In the genomic region with DNA sequence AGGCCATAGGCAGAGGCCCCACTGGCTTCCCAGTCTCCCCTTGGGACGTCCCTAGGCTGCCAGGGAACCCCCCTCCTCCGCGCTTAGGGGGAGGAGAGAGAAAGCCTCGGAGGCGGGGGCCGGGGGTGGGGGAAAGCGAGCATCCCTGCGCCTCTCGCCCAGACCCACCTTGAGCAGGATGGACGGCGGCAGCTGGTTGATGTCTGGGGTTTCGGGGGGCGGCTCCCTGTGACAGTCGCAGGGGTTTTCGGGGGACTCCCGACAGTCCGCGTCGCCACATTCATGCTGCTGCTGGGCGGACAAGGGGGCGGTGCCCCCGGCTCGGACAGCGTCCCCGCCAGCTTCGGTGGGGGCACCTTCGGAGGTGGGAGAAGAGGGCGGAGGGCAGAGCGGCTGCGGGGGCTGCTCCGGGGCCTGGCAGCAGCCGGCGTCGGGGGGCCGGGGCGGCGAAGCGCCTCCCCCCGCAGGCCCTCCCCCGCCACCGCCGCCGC, we compare ENCODE assay signal across 1 cellular context.
TF ChIP-seq lines count a peak whose summit lies in the region.

No MANE protein-coding gene starts in this region.

TF ChIP-seq in HepG2, 621 proteins besides CTCF, POLR2A, EP300 and RAD21 (continued from another document and continues in another):
- TF ChIP-seq, protein P1, sequence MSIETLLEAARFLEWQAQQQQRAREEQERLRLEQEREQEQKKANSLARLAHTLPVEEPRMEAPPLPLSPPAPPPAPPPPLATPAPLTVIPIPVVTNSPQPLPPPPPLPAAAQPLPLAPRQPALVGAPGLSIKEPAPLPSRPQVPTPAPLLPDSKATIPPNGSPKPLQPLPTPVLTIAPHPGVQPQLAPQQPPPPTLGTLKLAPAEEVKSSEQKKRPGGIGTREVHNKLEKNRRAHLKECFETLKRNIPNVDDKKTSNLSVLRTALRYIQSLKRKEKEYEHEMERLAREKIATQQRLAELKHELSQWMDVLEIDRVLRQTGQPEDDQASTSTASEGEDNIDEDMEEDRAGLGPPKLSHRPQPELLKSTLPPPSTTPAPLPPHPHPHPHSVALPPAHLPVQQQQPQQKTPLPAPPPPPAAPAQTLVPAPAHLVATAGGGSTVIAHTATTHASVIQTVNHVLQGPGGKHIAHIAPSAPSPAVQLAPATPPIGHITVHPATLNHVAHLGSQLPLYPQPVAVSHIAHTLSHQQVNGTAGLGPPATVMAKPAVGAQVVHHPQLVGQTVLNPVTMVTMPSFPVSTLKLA (IDR thresholded peaks at IDR 0.05): no peak
- TF ChIP-seq HES4 (CRISPR knock-in tag; IDR thresholded peaks at IDR 0.05; ENCODE audit: borderline replicate concordance): no peak; the same call in 1 of the 2 replicates
- TF ChIP-seq ZNF850 (CRISPR knock-in tag; conservative IDR thresholded peaks at IDR 0.05): no peak
- TF ChIP-seq KMT2A (CRISPR knock-in tag; IDR thresholded peaks at IDR 0.05): no peak
- no peak for TF ChIP-seq ZNF629 (CRISPR knock-in tag; conservative IDR thresholded peaks at IDR 0.05)
- TF ChIP-seq, protein P2, sequence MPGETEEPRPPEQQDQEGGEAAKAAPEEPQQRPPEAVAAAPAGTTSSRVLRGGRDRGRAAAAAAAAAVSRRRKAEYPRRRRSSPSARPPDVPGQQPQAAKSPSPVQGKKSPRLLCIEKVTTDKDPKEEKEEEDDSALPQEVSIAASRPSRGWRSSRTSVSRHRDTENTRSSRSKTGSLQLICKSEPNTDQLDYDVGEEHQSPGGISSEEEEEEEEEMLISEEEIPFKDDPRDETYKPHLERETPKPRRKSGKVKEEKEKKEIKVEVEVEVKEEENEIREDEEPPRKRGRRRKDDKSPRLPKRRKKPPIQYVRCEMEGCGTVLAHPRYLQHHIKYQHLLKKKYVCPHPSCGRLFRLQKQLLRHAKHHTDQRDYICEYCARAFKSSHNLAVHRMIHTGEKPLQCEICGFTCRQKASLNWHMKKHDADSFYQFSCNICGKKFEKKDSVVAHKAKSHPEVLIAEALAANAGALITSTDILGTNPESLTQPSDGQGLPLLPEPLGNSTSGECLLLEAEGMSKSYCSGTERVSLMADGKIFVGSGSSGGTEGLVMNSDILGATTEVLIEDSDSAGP (CRISPR knock-in tag; IDR thresholded peaks at IDR 0.05; ENCODE audit: borderline replicate concordance): no peak
- TF ChIP-seq, protein P3, sequence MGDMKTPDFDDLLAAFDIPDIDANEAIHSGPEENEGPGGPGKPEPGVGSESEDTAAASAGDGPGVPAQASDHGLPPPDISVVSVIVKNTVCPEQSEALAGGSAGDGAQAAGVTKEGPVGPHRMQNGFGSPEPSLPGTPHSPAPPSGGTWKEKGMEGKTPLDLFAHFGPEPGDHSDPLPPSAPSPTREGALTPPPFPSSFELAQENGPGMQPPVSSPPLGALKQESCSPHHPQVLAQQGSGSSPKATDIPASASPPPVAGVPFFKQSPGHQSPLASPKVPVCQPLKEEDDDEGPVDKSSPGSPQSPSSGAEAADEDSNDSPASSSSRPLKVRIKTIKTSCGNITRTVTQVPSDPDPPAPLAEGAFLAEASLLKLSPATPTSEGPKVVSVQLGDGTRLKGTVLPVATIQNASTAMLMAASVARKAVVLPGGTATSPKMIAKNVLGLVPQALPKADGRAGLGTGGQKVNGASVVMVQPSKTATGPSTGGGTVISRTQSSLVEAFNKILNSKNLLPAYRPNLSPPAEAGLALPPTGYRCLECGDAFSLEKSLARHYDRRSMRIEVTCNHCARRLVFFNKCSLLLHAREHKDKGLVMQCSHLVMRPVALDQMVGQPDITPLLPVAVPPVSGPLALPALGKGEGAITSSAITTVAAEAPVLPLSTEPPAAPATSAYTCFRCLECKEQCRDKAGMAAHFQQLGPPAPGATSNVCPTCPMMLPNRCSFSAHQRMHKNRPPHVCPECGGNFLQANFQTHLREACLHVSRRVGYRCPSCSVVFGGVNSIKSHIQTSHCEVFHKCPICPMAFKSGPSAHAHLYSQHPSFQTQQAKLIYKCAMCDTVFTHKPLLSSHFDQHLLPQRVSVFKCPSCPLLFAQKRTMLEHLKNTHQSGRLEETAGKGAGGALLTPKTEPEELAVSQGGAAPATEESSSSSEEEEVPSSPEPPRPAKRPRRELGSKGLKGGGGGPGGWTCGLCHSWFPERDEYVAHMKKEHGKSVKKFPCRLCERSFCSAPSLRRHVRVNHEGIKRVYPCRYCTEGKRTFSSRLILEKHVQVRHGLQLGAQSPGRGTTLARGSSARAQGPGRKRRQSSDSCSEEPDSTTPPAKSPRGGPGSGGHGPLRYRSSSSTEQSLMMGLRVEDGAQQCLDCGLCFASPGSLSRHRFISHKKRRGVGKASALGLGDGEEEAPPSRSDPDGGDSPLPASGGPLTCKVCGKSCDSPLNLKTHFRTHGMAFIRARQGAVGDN (CRISPR knock-in tag; IDR thresholded peaks at IDR 0.05): no peak
- TF ChIP-seq NFIC (IDR thresholded peaks at IDR 0.05; ENCODE audit: low read length): no peak
- no peak for TF ChIP-seq ZNF253 (CRISPR knock-in tag; IDR thresholded peaks at IDR 0.05; ENCODE audit: borderline replicate concordance)
- TF ChIP-seq ZNF451 (CRISPR knock-in tag; IDR thresholded peaks at IDR 0.05): no peak
- no peak for TF ChIP-seq HNF4A (CRISPR knock-in tag; IDR thresholded peaks at IDR 0.05)
- TF ChIP-seq, protein P4, sequence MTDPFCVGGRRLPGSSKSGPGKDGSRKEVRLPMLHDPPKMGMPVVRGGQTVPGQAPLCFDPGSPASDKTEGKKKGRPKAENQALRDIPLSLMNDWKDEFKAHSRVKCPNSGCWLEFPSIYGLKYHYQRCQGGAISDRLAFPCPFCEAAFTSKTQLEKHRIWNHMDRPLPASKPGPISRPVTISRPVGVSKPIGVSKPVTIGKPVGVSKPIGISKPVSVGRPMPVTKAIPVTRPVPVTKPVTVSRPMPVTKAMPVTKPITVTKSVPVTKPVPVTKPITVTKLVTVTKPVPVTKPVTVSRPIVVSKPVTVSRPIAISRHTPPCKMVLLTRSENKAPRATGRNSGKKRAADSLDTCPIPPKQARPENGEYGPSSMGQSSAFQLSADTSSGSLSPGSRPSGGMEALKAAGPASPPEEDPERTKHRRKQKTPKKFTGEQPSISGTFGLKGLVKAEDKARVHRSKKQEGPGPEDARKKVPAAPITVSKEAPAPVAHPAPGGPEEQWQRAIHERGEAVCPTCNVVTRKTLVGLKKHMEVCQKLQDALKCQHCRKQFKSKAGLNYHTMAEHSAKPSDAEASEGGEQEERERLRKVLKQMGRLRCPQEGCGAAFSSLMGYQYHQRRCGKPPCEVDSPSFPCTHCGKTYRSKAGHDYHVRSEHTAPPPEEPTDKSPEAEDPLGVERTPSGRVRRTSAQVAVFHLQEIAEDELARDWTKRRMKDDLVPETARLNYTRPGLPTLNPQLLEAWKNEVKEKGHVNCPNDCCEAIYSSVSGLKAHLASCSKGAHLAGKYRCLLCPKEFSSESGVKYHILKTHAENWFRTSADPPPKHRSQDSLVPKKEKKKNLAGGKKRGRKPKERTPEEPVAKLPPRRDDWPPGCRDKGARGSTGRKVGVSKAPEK (CRISPR knock-in tag; IDR thresholded peaks at IDR 0.05; ENCODE audit: borderline replicate concordance): no peak
- no peak for TF ChIP-seq MEIS1 (CRISPR knock-in tag; IDR thresholded peaks at IDR 0.05; ENCODE audit: borderline replicate concordance)
- TF ChIP-seq, protein P5, sequence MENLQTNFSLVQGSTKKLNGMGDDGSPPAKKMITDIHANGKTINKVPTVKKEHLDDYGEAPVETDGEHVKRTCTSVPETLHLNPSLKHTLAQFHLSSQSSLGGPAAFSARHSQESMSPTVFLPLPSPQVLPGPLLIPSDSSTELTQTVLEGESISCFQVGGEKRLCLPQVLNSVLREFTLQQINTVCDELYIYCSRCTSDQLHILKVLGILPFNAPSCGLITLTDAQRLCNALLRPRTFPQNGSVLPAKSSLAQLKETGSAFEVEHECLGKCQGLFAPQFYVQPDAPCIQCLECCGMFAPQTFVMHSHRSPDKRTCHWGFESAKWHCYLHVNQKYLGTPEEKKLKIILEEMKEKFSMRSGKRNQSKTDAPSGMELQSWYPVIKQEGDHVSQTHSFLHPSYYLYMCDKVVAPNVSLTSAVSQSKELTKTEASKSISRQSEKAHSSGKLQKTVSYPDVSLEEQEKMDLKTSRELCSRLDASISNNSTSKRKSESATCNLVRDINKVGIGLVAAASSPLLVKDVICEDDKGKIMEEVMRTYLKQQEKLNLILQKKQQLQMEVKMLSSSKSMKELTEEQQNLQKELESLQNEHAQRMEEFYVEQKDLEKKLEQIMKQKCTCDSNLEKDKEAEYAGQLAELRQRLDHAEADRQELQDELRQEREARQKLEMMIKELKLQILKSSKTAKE (CRISPR knock-in tag; IDR thresholded peaks at IDR 0.05; ENCODE audit: borderline replicate concordance): no peak
- TF ChIP-seq HOXA7 (CRISPR knock-in tag; IDR thresholded peaks at IDR 0.05): no peak
- TF ChIP-seq ZFX (CRISPR knock-in tag; IDR thresholded peaks at IDR 0.05; ENCODE audit: low read depth): no peak
- TF ChIP-seq, protein P6, sequence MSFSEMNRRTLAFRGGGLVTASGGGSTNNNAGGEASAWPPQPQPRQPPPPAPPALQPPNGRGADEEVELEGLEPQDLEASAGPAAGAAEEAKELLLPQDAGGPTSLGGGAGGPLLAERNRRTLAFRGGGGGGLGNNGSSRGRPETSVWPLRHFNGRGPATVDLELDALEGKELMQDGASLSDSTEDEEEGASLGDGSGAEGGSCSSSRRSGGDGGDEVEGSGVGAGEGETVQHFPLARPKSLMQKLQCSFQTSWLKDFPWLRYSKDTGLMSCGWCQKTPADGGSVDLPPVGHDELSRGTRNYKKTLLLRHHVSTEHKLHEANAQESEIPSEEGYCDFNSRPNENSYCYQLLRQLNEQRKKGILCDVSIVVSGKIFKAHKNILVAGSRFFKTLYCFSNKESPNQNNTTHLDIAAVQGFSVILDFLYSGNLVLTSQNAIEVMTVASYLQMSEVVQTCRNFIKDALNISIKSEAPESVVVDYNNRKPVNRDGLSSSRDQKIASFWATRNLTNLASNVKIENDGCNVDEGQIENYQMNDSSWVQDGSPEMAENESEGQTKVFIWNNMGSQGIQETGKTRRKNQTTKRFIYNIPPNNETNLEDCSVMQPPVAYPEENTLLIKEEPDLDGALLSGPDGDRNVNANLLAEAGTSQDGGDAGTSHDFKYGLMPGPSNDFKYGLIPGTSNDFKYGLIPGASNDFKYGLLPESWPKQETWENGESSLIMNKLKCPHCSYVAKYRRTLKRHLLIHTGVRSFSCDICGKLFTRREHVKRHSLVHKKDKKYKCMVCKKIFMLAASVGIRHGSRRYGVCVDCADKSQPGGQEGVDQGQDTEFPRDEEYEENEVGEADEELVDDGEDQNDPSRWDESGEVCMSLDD (CRISPR knock-in tag; IDR thresholded peaks at IDR 0.05; ENCODE audit: borderline replicate concordance): peak; percentile 73; the same call in 1 of the 2 replicates
- TF ChIP-seq, protein P7, sequence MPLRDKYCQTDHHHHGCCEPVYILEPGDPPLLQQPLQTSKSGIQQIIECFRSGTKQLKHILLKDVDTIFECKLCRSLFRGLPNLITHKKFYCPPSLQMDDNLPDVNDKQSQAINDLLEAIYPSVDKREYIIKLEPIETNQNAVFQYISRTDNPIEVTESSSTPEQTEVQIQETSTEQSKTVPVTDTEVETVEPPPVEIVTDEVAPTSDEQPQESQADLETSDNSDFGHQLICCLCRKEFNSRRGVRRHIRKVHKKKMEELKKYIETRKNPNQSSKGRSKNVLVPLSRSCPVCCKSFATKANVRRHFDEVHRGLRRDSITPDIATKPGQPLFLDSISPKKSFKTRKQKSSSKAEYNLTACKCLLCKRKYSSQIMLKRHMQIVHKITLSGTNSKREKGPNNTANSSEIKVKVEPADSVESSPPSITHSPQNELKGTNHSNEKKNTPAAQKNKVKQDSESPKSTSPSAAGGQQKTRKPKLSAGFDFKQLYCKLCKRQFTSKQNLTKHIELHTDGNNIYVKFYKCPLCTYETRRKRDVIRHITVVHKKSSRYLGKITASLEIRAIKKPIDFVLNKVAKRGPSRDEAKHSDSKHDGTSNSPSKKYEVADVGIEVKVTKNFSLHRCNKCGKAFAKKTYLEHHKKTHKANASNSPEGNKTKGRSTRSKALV (CRISPR knock-in tag; IDR thresholded peaks at IDR 0.05): no peak
- TF ChIP-seq MAFG (CRISPR knock-in tag; IDR thresholded peaks at IDR 0.05): no peak
- no peak for TF ChIP-seq HOXA9 (CRISPR knock-in tag; IDR thresholded peaks at IDR 0.05; ENCODE audit: borderline replicate concordance)
- no peak for TF ChIP-seq HDAC2 (CRISPR knock-in tag; IDR thresholded peaks at IDR 0.05)
- TF ChIP-seq GPN1 (CRISPR knock-in tag; IDR thresholded peaks at IDR 0.05; ENCODE audit: borderline replicate concordance): no peak
- TF ChIP-seq, protein P8, sequence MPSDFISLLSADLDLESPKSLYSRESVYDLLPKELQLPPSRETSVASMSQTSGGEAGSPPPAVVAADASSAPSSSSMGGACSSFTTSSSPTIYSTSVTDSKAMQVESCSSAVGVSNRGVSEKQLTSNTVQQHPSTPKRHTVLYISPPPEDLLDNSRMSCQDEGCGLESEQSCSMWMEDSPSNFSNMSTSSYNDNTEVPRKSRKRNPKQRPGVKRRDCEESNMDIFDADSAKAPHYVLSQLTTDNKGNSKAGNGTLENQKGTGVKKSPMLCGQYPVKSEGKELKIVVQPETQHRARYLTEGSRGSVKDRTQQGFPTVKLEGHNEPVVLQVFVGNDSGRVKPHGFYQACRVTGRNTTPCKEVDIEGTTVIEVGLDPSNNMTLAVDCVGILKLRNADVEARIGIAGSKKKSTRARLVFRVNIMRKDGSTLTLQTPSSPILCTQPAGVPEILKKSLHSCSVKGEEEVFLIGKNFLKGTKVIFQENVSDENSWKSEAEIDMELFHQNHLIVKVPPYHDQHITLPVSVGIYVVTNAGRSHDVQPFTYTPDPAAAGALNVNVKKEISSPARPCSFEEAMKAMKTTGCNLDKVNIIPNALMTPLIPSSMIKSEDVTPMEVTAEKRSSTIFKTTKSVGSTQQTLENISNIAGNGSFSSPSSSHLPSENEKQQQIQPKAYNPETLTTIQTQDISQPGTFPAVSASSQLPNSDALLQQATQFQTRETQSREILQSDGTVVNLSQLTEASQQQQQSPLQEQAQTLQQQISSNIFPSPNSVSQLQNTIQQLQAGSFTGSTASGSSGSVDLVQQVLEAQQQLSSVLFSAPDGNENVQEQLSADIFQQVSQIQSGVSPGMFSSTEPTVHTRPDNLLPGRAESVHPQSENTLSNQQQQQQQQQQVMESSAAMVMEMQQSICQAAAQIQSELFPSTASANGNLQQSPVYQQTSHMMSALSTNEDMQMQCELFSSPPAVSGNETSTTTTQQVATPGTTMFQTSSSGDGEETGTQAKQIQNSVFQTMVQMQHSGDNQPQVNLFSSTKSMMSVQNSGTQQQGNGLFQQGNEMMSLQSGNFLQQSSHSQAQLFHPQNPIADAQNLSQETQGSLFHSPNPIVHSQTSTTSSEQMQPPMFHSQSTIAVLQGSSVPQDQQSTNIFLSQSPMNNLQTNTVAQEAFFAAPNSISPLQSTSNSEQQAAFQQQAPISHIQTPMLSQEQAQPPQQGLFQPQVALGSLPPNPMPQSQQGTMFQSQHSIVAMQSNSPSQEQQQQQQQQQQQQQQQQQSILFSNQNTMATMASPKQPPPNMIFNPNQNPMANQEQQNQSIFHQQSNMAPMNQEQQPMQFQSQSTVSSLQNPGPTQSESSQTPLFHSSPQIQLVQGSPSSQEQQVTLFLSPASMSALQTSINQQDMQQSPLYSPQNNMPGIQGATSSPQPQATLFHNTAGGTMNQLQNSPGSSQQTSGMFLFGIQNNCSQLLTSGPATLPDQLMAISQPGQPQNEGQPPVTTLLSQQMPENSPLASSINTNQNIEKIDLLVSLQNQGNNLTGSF (CRISPR knock-in tag; IDR thresholded peaks at IDR 0.05): no peak
- no peak for TF ChIP-seq ZNF333 (CRISPR knock-in tag; IDR thresholded peaks at IDR 0.05; ENCODE audit: borderline replicate concordance)
- TF ChIP-seq, protein P9, sequence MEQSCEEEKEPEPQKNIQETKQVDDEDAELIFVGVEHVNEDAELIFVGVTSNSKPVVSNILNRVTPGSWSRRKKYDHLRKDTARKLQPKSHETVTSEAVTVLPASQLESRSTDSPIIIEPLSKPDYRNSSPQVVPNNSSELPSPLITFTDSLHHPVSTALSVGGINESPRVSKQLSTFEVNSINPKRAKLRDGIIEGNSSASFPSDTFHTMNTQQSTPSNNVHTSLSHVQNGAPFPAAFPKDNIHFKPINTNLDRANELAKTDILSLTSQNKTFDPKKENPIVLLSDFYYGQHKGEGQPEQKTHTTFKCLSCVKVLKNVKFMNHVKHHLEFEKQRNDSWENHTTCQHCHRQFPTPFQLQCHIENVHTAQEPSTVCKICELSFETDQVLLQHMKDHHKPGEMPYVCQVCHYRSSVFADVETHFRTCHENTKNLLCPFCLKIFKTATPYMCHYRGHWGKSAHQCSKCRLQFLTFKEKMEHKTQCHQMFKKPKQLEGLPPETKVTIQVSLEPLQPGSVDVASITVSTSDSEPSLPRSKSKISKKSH (CRISPR knock-in tag; IDR thresholded peaks at IDR 0.05; ENCODE audit: borderline replicate concordance): no peak
